Comparison of ENCODE assay signal across 30 cellular contexts in the genomic region with DNA sequence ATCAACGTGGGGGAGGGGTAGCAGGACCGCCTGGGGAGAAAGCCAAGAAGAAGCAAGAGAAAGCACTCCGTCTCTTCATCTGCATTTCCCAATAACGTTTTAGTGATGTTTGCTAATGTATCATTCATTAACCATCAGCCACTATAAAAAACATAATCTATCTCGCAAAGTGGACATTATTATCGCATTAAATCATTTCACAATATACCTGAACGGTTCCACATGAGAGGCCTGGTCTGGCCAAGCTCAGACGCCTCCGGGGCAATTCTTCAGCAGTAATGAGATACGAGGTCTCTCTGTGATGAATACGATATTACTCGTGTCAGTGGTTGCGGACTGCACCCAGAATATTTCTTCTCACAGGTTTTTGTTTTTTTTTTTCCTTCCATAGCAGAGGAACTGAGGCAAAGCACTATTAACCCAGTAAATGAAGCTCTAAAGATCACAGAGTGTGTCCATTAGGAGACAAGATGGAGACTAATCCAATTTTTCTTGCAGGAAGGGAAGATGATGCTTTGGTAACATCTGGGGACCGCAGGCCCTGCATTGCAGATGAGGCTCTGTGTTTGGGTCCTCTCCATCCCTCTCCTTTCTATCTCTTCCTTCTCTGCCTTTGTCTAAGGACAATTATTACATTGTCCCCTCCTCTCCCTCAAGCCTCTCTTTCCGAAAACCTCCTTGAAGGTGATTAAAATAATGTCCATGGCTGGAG.
DNase-seq lines count a peak whose midpoint lies in the region; ATAC-seq and TF ChIP-seq lines count a peak whose summit lies in the region.
"Had no signal": no experiment of that assay in that cellular context is flagged by ENCODE, and none has a peak within 500 bp of the region (broad histone marks: within the 10 kb centered on the region; RNA-seq: fewer than 3 reads in every experiment).

No MANE protein-coding gene starts in this region.

- H3K4me3 Mint-ChIP-seq in WTC11 (no peak overlapping the region; the same call in 1 of the 2 replicates), CD14-positive monocyte (no peak overlapping the region)
- H3K4me3 Mint-ChIP-seq: activated naive CD8-positive, alpha-beta T cell; stimulated activated naive CD8-positive, alpha-beta T cell treated with anti-CD3 and anti-CD28 coated beads, Interleukin-15, Interleukin-2, amounts not matched to agents 100 ng/mL and 50 ng/mL, for 24 hours had no signal

- H3K4me1 Mint-ChIP-seq in WTC11 (peaks cover 38% of the 10 kb centered on the region), CD14-positive monocyte (no peaks in the 10 kb centered on the region)

- 0 out of 2 replicates have a peak overlapping the region, but pooled peaks have one; percentile 15 for H3K27ac Mint-ChIP-seq in WTC11
- peak overlapping the region in 1 of 7 donors; percentile 19 for H3K27ac Mint-ChIP-seq in CD14-positive monocyte
- H3K27ac Mint-ChIP-seq: activated naive CD8-positive, alpha-beta T cell; stimulated activated naive CD8-positive, alpha-beta T cell treated with anti-CD3 and anti-CD28 coated beads, Interleukin-15, Interleukin-2, amounts not matched to agents 100 ng/mL and 50 ng/mL, for 24 hours had no signal

- H3K9me3 Mint-ChIP-seq in WTC11 (peaks cover 12% of the 10 kb centered on the region), CD14-positive monocyte (peaks cover 2 to 20% (median 6%) of the 10 kb centered on the region in 7 donors)
- H3K9me3 Mint-ChIP-seq: stimulated activated naive CD8-positive, alpha-beta T cell treated with anti-CD3 and anti-CD28 coated beads, Interleukin-15, Interleukin-2, amounts not matched to agents 100 ng/mL and 50 ng/mL, for 24 hours had no signal

- CTCF ChIA-PET in WTC11 (lab: Charles Lee), result interaction anchor here (1.6 kb wide), 1 partner anchor 202 kb away, joined by 4 read pairs; no protein-coding TSS in a partner anchor

- TF ChIP-seq CTCF in WTC11 (IDR thresholded peaks at IDR 0.05) (no peak), CD14-positive monocyte (IDR thresholded peaks at IDR 0.05) (no peak)

- H3K36me3 Mint-ChIP-seq in WTC11, result 0 out of 2 replicates have a peak, but pooled peaks cover 3% of the 10 kb centered on the region
- no peaks in the 10 kb centered on the region for H3K36me3 Mint-ChIP-seq in CD14-positive monocyte
- H3K36me3 Mint-ChIP-seq: activated naive CD8-positive, alpha-beta T cell had no signal

- ATAC-seq in WTC11, result no peak
- no peak for ATAC-seq in HG03460 (IDR thresholded peaks at IDR 0.05; ENCODE audit: unreplicated experiment)
- ATAC-seq: Panc1, right lobe of liver had no signal

- peak; percentile 22 for DNase-seq in NCI-H1092 treated with DMSO at 0.1 percent for 48 hours (lab: John Stamatoyannopoulos, UW)
- DNase-seq in NCI-H1092 (lab: John Stamatoyannopoulos, UW), result no peak
- peak; percentile 34 for DNase-seq in NCI-H146 treated with DMSO at 0.1 percent for 48 hours (lab: John Stamatoyannopoulos, UW; ENCODE audit: unreplicated experiment)
- no peak for DNase-seq in WTC11 (ENCODE audit: low spot score)
- no peak for DNase-seq in AG08396 (ENCODE audit: low spot score)
- DNase-seq in CD14-positive monocyte (ENCODE audit: low spot score), result no peak
- DNase-seq: 8988T; activated CD4-positive, alpha-beta T cell treated with anti-CD3 and anti-CD28 coated beads for 4 hours; activated CD8-positive, alpha-beta memory T cell treated with anti-CD3 and anti-CD28 coated beads for 24 hours; activated effector memory CD4-positive, alpha-beta T cell treated with anti-CD3 and anti-CD28 coated beads, Interleukin-2, amount 50 U/mL, for 16 hours; GM23248; left ventricle myocardium inferior; mesenchymal stem cell; NCI-H1436 treated with DMSO at 0.1 percent for 48 hours; NCI-H2171; posterior cingulate gyrus; right lobe of liver; SHP77; spleen; stimulated activated CD8-positive, alpha-beta memory T cell treated with anti-CD3 and anti-CD28 coated beads, Interleukin-4, amount 100 ng/mL, for 48 hours; SW 1271; T-helper 9 cell had no signal

- H3K4me3 ChIP-seq in neuron (ENCODE audit: low read length), result no peak overlapping the region
- H3K4me3 ChIP-seq: breast epithelium, GM23248, left ventricle myocardium inferior, right lobe of liver, spleen, thoracic aorta had no signal

- H3K36me3 ChIP-seq in neuron (ENCODE audit: insufficient read depth, low read length), result no peaks in the 10 kb centered on the region
- H3K36me3 ChIP-seq: breast epithelium, left ventricle myocardium inferior, neutrophil, right lobe of liver, spleen, thoracic aorta had no signal

- POLR2A ChIA-PET in WTC11 (lab: Charles Lee), result interaction anchor here (0.7 kb wide), 1 partner anchor 57 kb away, joined by 3 read pairs; no protein-coding TSS in a partner anchor

- no peaks in the 10 kb centered on the region for H3K27me3 Mint-ChIP-seq in WTC11 (ENCODE audit: low read depth)
- H3K27me3 Mint-ChIP-seq in CD14-positive monocyte (ENCODE audit: low read depth in 3 of 3), result peaks cover 0 to 2% (median 0%) of the 10 kb centered on the region in 3 donors
- H3K27me3 Mint-ChIP-seq: activated naive CD8-positive, alpha-beta T cell; stimulated activated naive CD8-positive, alpha-beta T cell treated with anti-CD3 and anti-CD28 coated beads, Interleukin-15, Interleukin-2, amounts not matched to agents 100 ng/mL and 50 ng/mL, for 24 hours had no signal

- H3K27me3 ChIP-seq in neuron (ENCODE audit: insufficient read depth, low read length), result no peaks in the 10 kb centered on the region
- H3K27me3 ChIP-seq: neutrophil, right lobe of liver had no signal

- H3K4me1 ChIP-seq in neuron (ENCODE audit: insufficient read depth, low read length), result peaks cover 18% of the 10 kb centered on the region
- H3K4me1 ChIP-seq: breast epithelium, left ventricle myocardium inferior, right lobe of liver had no signal

- H2AFZ ChIP-seq in neuron (ENCODE audit: low read depth, low read length), result peak overlapping the region; percentile 3
- H2AFZ ChIP-seq: GM23248 had no signal

- no peaks in the 10 kb centered on the region for H3K9me3 ChIP-seq in neuron (ENCODE audit: low read length)
- H3K9me3 ChIP-seq: breast epithelium, left ventricle myocardium inferior, neutrophil, right lobe of liver, thoracic aorta had no signal

- intact Hi-C loops in CD14-positive monocyte (cut with micrococcal nuclease), result no loop called here

TF ChIP-seq in WTC11, 78 proteins besides CTCF, POLR2A, EP300 and RAD21:
- no peak for TF ChIP-seq E2F4 (CRISPR knock-in tag; IDR thresholded peaks at IDR 0.05; ENCODE audit: borderline replicate concordance, low read depth)
- no peak for TF ChIP-seq CREM (CRISPR knock-in tag; IDR thresholded peaks at IDR 0.05)
- TF ChIP-seq TCF7 (CRISPR knock-in tag; IDR thresholded peaks at IDR 0.05; ENCODE audit: low read depth), result no peak

Comparison
In these comparisons a context has a peak if more than half of its experiments do, and no peak if none do; other contexts are left out.
1. DNase-seq: peak in NCI-H1092 treated with DMSO at 0.1 percent for 48 hours (single experiment) and NCI-H146 treated with DMSO at 0.1 percent for 48 hours (single experiment); none in NCI-H1092 (single experiment), WTC11 (single experiment), AG08396 (single experiment) and CD14-positive monocyte (single experiment).